Comparison of ENCODE assay signal across 1 cellular context in the genomic region with DNA sequence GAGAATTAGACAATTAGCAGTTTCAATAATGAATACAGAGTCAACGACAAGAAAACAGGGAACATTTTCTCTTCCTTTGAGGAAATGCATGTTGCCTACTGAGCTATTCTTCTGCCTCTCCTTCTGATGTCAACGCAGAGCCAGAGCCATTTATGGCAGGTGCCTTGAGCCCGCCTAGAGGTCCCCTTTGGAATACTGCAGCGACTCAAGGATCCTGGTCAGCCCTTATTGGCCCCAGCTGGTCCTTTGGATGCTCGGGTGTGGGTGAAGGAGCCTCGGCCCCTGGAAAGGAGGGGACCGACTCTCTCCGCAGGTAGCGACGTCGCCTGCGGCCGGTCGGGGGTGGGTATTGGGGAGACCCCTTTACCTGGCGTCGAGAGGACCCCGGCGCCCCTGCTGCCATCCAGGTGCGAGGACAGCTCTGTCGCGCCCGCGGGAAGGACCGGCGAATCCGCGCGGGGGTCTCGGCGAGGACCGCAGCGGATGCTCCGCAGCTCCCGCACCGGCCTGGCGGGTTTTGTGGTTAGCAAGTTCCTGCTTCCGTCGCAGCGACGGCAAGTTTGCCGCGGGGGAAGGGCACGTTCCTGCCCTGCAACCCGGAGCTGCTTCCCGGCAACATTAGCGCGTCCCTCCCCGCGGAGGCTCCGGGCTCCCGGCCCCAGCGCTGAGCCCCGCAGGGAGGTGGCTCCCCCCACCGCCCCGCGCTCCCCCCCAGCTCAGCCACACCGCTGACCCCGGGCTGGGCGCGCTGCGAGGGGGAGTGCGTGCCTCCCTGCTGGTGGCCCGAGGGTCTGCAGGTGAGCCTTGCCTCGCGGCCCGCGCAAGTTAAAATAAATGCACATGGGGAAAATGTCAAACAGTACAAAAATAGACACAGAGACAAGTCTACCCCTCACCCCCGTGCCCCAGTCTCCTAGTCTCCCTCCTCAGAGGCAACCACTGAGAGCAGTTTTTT.
TF ChIP-seq lines count a peak whose summit lies in the region.

TSS of gene MANSC1 (minus strand) at position 532 of the 955 bp plus-strand sequence. CDS start 6,928 bp downstream, outside the sequence.

TF ChIP-seq in HepG2, 621 proteins besides CTCF, POLR2A, EP300 and RAD21 (continued from another document and continues in another):
- TF ChIP-seq, protein P1, sequence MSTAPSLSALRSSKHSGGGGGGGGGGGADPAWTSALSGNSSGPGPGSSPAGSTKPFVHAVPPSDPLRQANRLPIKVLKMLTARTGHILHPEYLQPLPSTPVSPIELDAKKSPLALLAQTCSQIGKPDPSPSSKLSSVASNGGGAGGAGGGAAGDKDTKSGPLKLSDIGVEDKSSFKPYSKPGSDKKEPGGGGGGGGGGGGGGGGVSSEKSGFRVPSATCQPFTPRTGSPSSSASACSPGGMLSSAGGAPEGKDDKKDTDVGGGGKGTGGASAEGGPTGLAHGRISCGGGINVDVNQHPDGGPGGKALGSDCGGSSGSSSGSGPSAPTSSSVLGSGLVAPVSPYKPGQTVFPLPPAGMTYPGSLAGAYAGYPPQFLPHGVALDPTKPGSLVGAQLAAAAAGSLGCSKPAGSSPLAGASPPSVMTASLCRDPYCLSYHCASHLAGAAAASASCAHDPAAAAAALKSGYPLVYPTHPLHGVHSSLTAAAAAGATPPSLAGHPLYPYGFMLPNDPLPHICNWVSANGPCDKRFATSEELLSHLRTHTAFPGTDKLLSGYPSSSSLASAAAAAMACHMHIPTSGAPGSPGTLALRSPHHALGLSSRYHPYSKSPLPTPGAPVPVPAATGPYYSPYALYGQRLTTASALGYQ (CRISPR knock-in tag; IDR thresholded peaks at IDR 0.05): 0 out of 2 replicates have a peak, but pooled peaks have one; percentile 32
- TF ChIP-seq GFI1 (CRISPR knock-in tag; IDR thresholded peaks at IDR 0.05; ENCODE audit: borderline replicate concordance) (peak; percentile 37; the same call in 1 of the 2 replicates), KDM5B (CRISPR knock-in tag; IDR thresholded peaks at IDR 0.05; ENCODE audit: borderline replicate concordance) (peak; percentile 71; the same call in 1 of the 2 replicates), ZBTB38 (CRISPR knock-in tag; IDR thresholded peaks at IDR 0.05) (peak; percentile 73), ZBTB21 (CRISPR knock-in tag; IDR thresholded peaks at IDR 0.05) (no peak), ZNF564 (CRISPR knock-in tag; IDR thresholded peaks at IDR 0.05) (peak; percentile 55; the same call in 1 of the 2 replicates), CBX5 (CRISPR knock-in tag; IDR thresholded peaks at IDR 0.05; ENCODE audit: borderline replicate concordance) (0 out of 2 replicates have a peak, but pooled peaks have one; percentile 32), GABPB1 (CRISPR knock-in tag; IDR thresholded peaks at IDR 0.05) (peak; percentile 88), ZNF431 (CRISPR knock-in tag; IDR thresholded peaks at IDR 0.05; ENCODE audit: borderline replicate concordance, low read depth) (peak; percentile 27; the same call in 1 of the 2 replicates), HNRNPK (IDR thresholded peaks at IDR 0.05; ENCODE audit: low read depth, low read length, poor library complexity, severe bottlenecking) (peak; percentile 23), ZNF451 (CRISPR knock-in tag; IDR thresholded peaks at IDR 0.05) (peak; percentile 89), RXRA (CRISPR knock-in tag; IDR thresholded peaks at IDR 0.05) (peak; percentile 45; the same call in 1 of the 2 replicates), ZNF766 (CRISPR knock-in tag; IDR thresholded peaks at IDR 0.05; ENCODE audit: borderline replicate concordance) (0 out of 2 replicates have a peak, but pooled peaks have one; percentile 46), IKZF5 (CRISPR knock-in tag; IDR thresholded peaks at IDR 0.05) (peak; percentile 34; the same call in 1 of the 2 replicates), ZFX (CRISPR knock-in tag; IDR thresholded peaks at IDR 0.05; ENCODE audit: low read depth) (peak; percentile 37; the same call in 1 of the 2 replicates), POGZ (CRISPR knock-in tag; IDR thresholded peaks at IDR 0.05) (peak; percentile 30; the same call in 1 of the 2 replicates), NR2C2 (CRISPR knock-in tag; IDR thresholded peaks at IDR 0.05; ENCODE audit: borderline replicate concordance) (peak; percentile 81), HES4 (CRISPR knock-in tag; IDR thresholded peaks at IDR 0.05; ENCODE audit: borderline replicate concordance) (peak; percentile 83; the same call in 1 of the 2 replicates), ZNF282 (IDR thresholded peaks at IDR 0.05; ENCODE audit: partially characterized antibody) (no peak), ZNF788 (CRISPR knock-in tag; IDR thresholded peaks at IDR 0.05; ENCODE audit: borderline replicate concordance) (peak; percentile 69; the same call in 1 of the 2 replicates), STAT6 (CRISPR knock-in tag; IDR thresholded peaks at IDR 0.05; ENCODE audit: borderline replicate concordance) (no peak), ZNF350 (CRISPR knock-in tag; IDR thresholded peaks at IDR 0.05; ENCODE audit: borderline replicate concordance, low read depth) (0 out of 2 replicates have a peak, but pooled peaks have one; percentile 38), ATF7 (IDR thresholded peaks at IDR 0.05) (no peak), ATF7 (CRISPR knock-in tag; IDR thresholded peaks at IDR 0.05) (0 out of 2 replicates have a peak, but pooled peaks have one; percentile 52), HOXA5 (CRISPR knock-in tag; IDR thresholded peaks at IDR 0.05) (0 out of 2 replicates have a peak, but pooled peaks have one; percentile 70), KMT2A (CRISPR knock-in tag; IDR thresholded peaks at IDR 0.05) (peak; percentile 59; the same call in 1 of the 2 replicates), ZIK1 (CRISPR knock-in tag; IDR thresholded peaks at IDR 0.05; ENCODE audit: borderline replicate concordance, low read depth) (peak; percentile 78; the same call in 1 of the 2 replicates), ZNF546 (CRISPR knock-in tag; conservative IDR thresholded peaks at IDR 0.05) (no peak; the same call in 1 of the 2 replicates)
- TF ChIP-seq, protein P2, sequence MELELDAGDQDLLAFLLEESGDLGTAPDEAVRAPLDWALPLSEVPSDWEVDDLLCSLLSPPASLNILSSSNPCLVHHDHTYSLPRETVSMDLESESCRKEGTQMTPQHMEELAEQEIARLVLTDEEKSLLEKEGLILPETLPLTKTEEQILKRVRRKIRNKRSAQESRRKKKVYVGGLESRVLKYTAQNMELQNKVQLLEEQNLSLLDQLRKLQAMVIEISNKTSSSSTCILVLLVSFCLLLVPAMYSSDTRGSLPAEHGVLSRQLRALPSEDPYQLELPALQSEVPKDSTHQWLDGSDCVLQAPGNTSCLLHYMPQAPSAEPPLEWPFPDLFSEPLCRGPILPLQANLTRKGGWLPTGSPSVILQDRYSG (CRISPR knock-in tag; IDR thresholded peaks at IDR 0.05): 0 out of 2 replicates have a peak, but pooled peaks have one; percentile 60
- TF ChIP-seq, protein P3, sequence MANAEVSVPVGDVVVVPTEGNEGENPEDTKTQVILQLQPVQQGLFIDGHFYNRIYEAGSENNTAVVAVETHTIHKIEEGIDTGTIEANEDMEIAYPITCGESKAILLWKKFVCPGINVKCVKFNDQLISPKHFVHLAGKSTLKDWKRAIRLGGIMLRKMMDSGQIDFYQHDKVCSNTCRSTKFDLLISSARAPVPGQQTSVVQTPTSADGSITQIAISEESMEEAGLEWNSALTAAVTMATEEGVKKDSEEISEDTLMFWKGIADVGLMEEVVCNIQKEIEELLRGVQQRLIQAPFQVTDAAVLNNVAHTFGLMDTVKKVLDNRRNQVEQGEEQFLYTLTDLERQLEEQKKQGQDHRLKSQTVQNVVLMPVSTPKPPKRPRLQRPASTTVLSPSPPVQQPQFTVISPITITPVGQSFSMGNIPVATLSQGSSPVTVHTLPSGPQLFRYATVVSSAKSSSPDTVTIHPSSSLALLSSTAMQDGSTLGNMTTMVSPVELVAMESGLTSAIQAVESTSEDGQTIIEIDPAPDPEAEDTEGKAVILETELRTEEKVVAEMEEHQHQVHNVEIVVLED (CRISPR knock-in tag; IDR thresholded peaks at IDR 0.05; ENCODE audit: borderline replicate concordance): peak; percentile 57; the same call in 1 of the 2 replicates
- TF ChIP-seq, protein P4, sequence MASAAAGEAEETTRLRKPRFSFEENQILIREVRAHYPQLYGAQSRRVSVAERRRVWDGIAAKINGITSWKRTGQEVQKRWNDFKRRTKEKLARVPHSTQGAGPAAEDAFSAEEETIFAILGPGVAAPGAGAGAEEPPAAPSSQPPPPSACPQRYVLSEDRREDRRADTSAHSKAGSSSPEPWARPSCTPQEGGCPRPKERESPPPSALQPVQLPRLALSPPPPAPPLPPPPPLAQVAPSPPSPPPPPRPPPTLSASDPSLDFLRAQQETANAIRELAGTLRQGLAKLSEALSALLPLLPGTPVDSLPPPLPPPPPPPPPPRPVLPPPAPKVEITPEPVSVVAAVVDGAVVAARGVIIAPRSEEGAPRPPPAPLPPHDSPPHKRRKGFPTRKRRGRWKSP (CRISPR knock-in tag; IDR thresholded peaks at IDR 0.05): peak; percentile 55
- TF ChIP-seq, protein P5, sequence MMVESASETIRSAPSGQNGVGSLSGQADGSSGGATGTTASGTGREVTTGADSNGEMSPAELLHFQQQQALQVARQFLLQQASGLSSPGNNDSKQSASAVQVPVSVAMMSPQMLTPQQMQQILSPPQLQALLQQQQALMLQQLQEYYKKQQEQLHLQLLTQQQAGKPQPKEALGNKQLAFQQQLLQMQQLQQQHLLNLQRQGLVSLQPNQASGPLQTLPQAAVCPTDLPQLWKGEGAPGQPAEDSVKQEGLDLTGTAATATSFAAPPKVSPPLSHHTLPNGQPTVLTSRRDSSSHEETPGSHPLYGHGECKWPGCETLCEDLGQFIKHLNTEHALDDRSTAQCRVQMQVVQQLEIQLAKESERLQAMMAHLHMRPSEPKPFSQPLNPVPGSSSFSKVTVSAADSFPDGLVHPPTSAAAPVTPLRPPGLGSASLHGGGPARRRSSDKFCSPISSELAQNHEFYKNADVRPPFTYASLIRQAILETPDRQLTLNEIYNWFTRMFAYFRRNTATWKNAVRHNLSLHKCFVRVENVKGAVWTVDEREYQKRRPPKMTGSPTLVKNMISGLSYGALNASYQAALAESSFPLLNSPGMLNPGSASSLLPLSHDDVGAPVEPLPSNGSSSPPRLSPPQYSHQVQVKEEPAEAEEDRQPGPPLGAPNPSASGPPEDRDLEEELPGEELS (CRISPR knock-in tag; IDR thresholded peaks at IDR 0.05): 0 out of 2 replicates have a peak, but pooled peaks have one; percentile 23
- TF ChIP-seq, protein P6, sequence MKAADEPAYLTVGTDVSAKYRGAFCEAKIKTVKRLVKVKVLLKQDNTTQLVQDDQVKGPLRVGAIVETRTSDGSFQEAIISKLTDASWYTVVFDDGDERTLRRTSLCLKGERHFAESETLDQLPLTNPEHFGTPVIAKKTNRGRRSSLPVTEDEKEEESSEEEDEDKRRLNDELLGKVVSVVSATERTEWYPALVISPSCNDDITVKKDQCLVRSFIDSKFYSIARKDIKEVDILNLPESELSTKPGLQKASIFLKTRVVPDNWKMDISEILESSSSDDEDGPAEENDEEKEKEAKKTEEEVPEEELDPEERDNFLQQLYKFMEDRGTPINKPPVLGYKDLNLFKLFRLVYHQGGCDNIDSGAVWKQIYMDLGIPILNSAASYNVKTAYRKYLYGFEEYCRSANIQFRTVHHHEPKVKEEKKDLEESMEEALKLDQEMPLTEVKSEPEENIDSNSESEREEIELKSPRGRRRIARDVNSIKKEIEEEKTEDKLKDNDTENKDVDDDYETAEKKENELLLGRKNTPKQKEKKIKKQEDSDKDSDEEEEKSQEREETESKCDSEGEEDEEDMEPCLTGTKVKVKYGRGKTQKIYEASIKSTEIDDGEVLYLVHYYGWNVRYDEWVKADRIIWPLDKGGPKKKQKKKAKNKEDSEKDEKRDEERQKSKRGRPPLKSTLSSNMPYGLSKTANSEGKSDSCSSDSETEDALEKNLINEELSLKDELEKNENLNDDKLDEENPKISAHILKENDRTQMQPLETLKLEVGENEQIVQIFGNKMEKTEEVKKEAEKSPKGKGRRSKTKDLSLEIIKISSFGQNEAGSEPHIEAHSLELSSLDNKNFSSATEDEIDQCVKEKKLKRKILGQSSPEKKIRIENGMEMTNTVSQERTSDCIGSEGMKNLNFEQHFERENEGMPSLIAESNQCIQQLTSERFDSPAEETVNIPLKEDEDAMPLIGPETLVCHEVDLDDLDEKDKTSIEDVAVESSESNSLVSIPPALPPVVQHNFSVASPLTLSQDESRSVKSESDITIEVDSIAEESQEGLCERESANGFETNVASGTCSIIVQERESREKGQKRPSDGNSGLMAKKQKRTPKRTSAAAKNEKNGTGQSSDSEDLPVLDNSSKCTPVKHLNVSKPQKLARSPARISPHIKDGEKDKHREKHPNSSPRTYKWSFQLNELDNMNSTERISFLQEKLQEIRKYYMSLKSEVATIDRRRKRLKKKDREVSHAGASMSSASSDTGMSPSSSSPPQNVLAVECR (CRISPR knock-in tag; IDR thresholded peaks at IDR 0.05; ENCODE audit: borderline replicate concordance): peak; percentile 53; the same call in 1 of the 2 replicates
- TF ChIP-seq, protein P7, sequence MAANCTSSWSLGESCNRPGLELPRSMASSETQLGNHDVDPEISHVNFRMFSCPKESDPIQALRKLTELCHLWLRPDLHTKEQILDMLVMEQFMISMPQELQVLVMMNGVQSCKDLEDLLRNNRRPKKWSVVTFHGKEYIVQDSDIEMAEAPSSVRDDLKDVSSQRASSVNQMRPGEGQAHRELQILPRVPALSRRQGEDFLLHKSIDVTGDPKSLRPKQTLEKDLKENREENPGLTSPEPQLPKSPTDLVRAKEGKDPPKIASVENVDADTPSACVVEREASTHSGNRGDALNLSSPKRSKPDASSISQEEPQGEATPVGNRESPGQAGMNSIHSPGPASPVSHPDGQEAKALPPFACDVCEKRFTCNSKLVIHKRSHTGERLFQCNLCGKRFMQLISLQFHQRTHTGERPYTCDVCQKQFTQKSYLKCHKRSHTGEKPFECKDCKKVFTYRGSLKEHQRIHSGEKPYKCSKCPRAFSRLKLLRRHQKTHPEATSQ (CRISPR knock-in tag; IDR thresholded peaks at IDR 0.05; ENCODE audit: borderline replicate concordance): no peak
